In the genomic region with DNA sequence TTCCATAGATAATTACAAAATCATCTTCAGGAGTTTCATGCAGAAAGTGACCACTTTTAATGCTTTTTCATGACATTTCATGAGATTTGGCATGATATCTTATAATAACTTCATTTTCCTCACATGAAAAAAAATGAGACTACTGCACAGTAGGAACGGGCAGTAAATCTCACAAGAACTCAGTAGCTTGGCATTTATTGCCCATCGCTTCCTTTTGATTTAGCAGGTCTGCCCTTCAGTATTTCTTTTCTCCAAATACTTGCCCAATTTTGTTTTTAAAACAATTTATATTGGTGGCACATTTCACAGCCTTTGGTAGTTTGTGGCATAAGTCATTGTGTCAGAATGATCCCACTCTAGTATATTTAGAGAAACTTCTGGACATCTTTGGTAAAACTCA, we compare ENCODE assay signal across 29 cellular contexts.
"Had no signal": no experiment of that assay in that cellular context is flagged by ENCODE, and none has a peak within 500 bp of the region (broad histone marks: within the 10 kb centered on the region; RNA-seq: fewer than 3 reads in every experiment).

No MANE protein-coding gene starts in this region.

- H3K27me3 Mint-ChIP-seq: dendritic cell treated with granulocyte-macrophage colony-stimulating factor and Interleukin-4, amounts not matched to agents 40 ng/mL and 50 ng/mL, for 4 days; effector memory CD8-positive, alpha-beta T cell had no signal

- FAIRE-seq: colon, endometrium, endothelial cell of umbilical vein, frontal cortex had no signal

- H3K27ac ChIP-seq: colonic mucosa, coronary artery, dorsolateral prefrontal cortex, epithelial cell of prostate, esophagus muscularis mucosa, esophagus squamous epithelium, foreskin keratinocyte, gastrocnemius medialis, gastroesophageal sphincter, heart left ventricle, heart right ventricle had no signal

- H3K4me3 ChIP-seq: colonic mucosa, coronary artery, dorsolateral prefrontal cortex, esophagus muscularis mucosa, esophagus squamous epithelium, gastrocnemius medialis, gastroesophageal sphincter, heart left ventricle, heart right ventricle had no signal

- H3K4me3 Mint-ChIP-seq: dendritic cell treated with granulocyte-macrophage colony-stimulating factor and Interleukin-4, amounts not matched to agents 40 ng/mL and 50 ng/mL, for 4 days; effector memory CD8-positive, alpha-beta T cell; endodermal cell had no signal

- H3K36me3 ChIP-seq: colonic mucosa, esophagus muscularis mucosa, esophagus squamous epithelium, gastrocnemius medialis, gastroesophageal sphincter, heart left ventricle, heart right ventricle had no signal

- H3K27me3 ChIP-seq: colonic mucosa, esophagus muscularis mucosa, esophagus squamous epithelium, foreskin keratinocyte, gastrocnemius medialis, gastroesophageal sphincter, heart left ventricle, heart right ventricle had no signal

- H3K4me1 ChIP-seq: colonic mucosa, esophagus muscularis mucosa, esophagus squamous epithelium, foreskin keratinocyte, gastrocnemius medialis, gastroesophageal sphincter, heart left ventricle, heart right ventricle had no signal

- DNase-seq: colonic mucosa; cortex of kidney; dermis blood vessel endothelial cell; dorsolateral prefrontal cortex; effector CD4-positive, alpha-beta T cell; effector CD8-positive, alpha-beta T cell; effector memory CD4-positive, alpha-beta T cell; effector memory CD8-positive, alpha-beta T cell; endodermal cell; erythroblast; esophagus squamous epithelium; foreskin fibroblast; foreskin keratinocyte; foreskin melanocyte; gastrocnemius medialis; glutamatergic neuron; head of caudate nucleus; heart left ventricle; heart right ventricle had no signal

- H3K27ac Mint-ChIP-seq: dendritic cell treated with granulocyte-macrophage colony-stimulating factor and Interleukin-4, amounts not matched to agents 40 ng/mL and 50 ng/mL, for 4 days; effector memory CD8-positive, alpha-beta T cell; endodermal cell had no signal

- ATAC-seq: effector memory CD8-positive, alpha-beta T cell; esophagus mucosa; foreskin keratinocyte; gastrocnemius medialis; gastroesophageal sphincter; heart left ventricle; heart right ventricle had no signal

- H3K9me3 ChIP-seq: colonic mucosa, esophagus muscularis mucosa, esophagus squamous epithelium, gastrocnemius medialis, gastroesophageal sphincter, heart left ventricle had no signal
